10 cellular contexts compared by ENCODE assay signal in genomic region chr17:48903401-48903800, GRCh38.
"Had no signal": no experiment of that assay in that cellular context is flagged by ENCODE, and none has a peak within 500 bp of the region (broad histone marks: within the 10 kb centered on the region; RNA-seq: fewer than 3 reads in every experiment).

No MANE protein-coding gene starts in this region.

- H3K27ac ChIP-seq: GM23248 had no signal

- FAIRE-seq: HTR-8/SVneo, K562 had no signal

- H3K9me3 ChIP-seq: HAP-1 had no signal

- H3K4me3 ChIP-seq: GM23248, HAP-1, K562 had no signal

- H3K4me1 ChIP-seq: HAP-1 had no signal

- ATAC-seq: HCT116, K562 had no signal

- DNase-seq: GM23248, GOT3, H7, HFFc6, IMR-90, KG1 had no signal
